ENCODE assay signal across 10 cellular contexts in the genomic region with DNA sequence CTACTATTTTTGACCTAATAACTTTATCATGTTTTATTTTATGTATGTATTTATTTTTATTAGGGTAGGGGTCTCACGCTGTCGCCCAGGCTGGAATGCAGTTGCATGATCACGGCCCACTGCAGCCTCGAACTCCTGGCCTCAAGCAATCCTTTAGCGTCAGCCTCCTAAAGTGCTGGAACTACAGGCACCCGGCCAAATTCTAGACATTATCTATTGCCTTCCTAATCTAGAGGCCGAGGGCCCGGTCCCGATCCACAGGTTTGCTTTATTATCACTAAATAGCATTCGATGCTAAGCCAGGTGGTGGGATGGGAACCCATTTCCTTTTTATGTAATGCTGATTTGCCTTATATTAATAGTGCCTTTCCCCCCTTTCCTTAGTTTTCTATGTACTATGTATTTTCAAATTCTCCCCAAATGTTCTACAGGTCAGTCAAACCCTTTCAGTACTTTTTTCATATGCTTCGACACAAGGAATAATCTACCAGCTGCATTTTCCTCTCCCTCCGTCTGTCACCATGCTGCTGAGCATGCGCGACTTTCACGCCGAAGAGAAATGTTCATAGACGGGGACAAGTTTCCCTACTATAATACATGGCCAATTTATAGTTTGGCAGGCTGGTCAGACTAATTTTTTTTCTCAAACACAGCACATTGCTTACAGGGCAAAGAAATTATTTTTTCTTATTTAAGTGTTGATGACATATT.
"Had no signal": no experiment of that assay in that cellular context is flagged by ENCODE, and none has a peak within 500 bp of the region (broad histone marks: within the 10 kb centered on the region; RNA-seq: fewer than 3 reads in every experiment).

No MANE protein-coding gene starts in this region.

- H3K4me2 ChIP-seq: GM23338 had no signal

- H3K9ac ChIP-seq: GM23248 had no signal

- FAIRE-seq: H1, H54 had no signal

- H3K36me3 ChIP-seq: HAP-1 had no signal

- DNase-seq: GM23248, GOT3, H9, HCEC 1CT, HFFc6 had no signal

- H3K9me3 ChIP-seq: HAP-1 had no signal

- H3K27ac Mint-ChIP-seq: GM23338, H9, HFFc6 had no signal

- H3K4me3 ChIP-seq: GM23248, GM23338, HAP-1 had no signal

- H3K9me3 Mint-ChIP-seq: GM23338, H9, HFFc6 had no signal

- ATAC-seq: GM23338, HCT116 had no signal

- H3K27ac ChIP-seq: GM23248 had no signal

- H3K4me3 Mint-ChIP-seq: GM23338, H9, HFFc6 had no signal

- H2AFZ ChIP-seq: GM23248, GM23338 had no signal
